Comparison of ENCODE assay signal across 22 cellular contexts in the genomic region with DNA sequence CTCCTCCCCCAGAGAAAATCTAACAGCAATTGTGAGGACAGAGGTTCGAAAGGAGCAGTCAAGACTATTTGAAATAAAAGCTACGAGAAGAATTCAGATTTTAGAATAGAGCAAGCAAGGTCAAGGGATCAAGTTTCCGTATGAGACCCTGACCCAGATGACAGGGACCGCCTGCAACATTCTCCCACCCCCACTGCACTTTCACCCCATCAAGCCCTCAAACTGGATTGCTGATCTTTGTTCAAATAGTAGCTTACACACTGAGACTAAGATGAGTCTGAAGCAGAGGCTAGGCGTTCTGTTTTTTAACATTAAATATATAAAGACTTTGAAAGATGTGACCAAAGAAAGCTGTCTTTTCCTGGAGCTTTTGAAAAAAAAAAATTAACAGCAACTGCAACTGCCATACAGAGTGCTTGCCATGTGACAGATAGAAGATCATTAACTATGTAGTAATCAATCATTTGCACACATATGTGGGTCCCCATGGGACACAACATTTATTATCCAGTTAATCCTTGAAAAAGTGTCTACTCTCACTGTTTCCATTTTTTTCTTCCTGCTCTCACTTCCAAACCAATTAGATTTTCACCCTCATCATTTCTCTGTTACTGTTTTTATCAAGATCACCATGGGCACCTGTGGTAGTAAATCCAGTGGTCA.
"Had no signal": no experiment of that assay in that cellular context is flagged by ENCODE, and none has a peak within 500 bp of the region (broad histone marks: within the 10 kb centered on the region; RNA-seq: fewer than 3 reads in every experiment).

No MANE protein-coding gene starts in this region.

- ATAC-seq: effector memory CD8-positive, alpha-beta T cell; left cardiac atrium; lower lobe of right lung; naive thymus-derived CD8-positive, alpha-beta T cell; stimulated activated effector memory CD8-positive, alpha-beta T cell treated with anti-CD3 and anti-CD28 coated beads, Interleukin-12 subunit alpha, Interleukin-12 subunit beta, amount 100 ng/mL, for 72 hours had no signal

- FAIRE-seq: frontal cortex, islet of Langerhans had no signal

- H3K4me3 Mint-ChIP-seq: effector memory CD8-positive, alpha-beta T cell; naive thymus-derived CD8-positive, alpha-beta T cell; stimulated activated effector memory CD8-positive, alpha-beta T cell treated with anti-CD3 and anti-CD28 coated beads, Interleukin-12 subunit alpha, Interleukin-12 subunit beta, amount 100 ng/mL, for 72 hours; type B pancreatic cell had no signal

- H3K36me3 ChIP-seq: left ventricle myocardium inferior, lower lobe of right lung, prostate gland, right atrium auricular region, sigmoid colon, tibial artery had no signal

- H3K4me1 ChIP-seq: left ventricle myocardium inferior, lower lobe of right lung, prostate gland, right atrium auricular region, sigmoid colon, testis, tibial artery had no signal

- H2AFZ ChIP-seq: hepatocyte had no signal

- H3K27ac ChIP-seq: coronary artery, hepatocyte, left ventricle myocardium inferior, lower lobe of right lung, prostate gland, right atrium auricular region, sigmoid colon, testis, tibial artery had no signal

- H3K9me3 ChIP-seq: left ventricle myocardium inferior, lower lobe of right lung, prostate gland, right atrium auricular region, sigmoid colon, testis, tibial artery had no signal

- H3K36me3 Mint-ChIP-seq: naive thymus-derived CD8-positive, alpha-beta T cell; stimulated activated effector memory CD8-positive, alpha-beta T cell treated with anti-CD3 and anti-CD28 coated beads, Interleukin-12 subunit alpha, Interleukin-12 subunit beta, amount 100 ng/mL, for 72 hours; type B pancreatic cell had no signal

- H3K27me3 Mint-ChIP-seq: effector memory CD8-positive, alpha-beta T cell; type B pancreatic cell had no signal

- DNase-seq: dermis blood vessel endothelial cell; effector memory CD8-positive, alpha-beta T cell; head of caudate nucleus; left cardiac atrium; left ventricle myocardium inferior; lower lobe of right lung; naive thymus-derived CD8-positive, alpha-beta T cell; sigmoid colon; stimulated activated CD4-positive, alpha-beta T cell treated with anti-CD3 and anti-CD28 coated beads, Interleukin-2, amount 100 ng/mL, for 24 hours; stimulated activated CD4-positive, alpha-beta T cell treated with anti-CD3 and anti-CD28 coated beads, Interleukin-4, amount 100 ng/mL, for 24 hours; stimulated activated naive CD4-positive, alpha-beta T cell treated with Interleukin-2 at 50 U/mL for 16 hours; substantia nigra; testis; tibial artery had no signal

- H3K9me3 Mint-ChIP-seq: naive thymus-derived CD8-positive, alpha-beta T cell; type B pancreatic cell had no signal

- H3K4me1 Mint-ChIP-seq: naive thymus-derived CD8-positive, alpha-beta T cell; stimulated activated effector memory CD8-positive, alpha-beta T cell treated with anti-CD3 and anti-CD28 coated beads, Interleukin-12 subunit alpha, Interleukin-12 subunit beta, amount 100 ng/mL, for 72 hours had no signal

- H3K79me2 ChIP-seq: hepatocyte had no signal

- H3K27me3 ChIP-seq: hepatocyte, right atrium auricular region, sigmoid colon, testis, tibial artery had no signal

- H3K4me2 ChIP-seq: hepatocyte had no signal

- H3K27ac Mint-ChIP-seq: effector memory CD8-positive, alpha-beta T cell; naive thymus-derived CD8-positive, alpha-beta T cell; stimulated activated effector memory CD8-positive, alpha-beta T cell treated with anti-CD3 and anti-CD28 coated beads, Interleukin-12 subunit alpha, Interleukin-12 subunit beta, amount 100 ng/mL, for 72 hours; type B pancreatic cell had no signal

- H3K4me3 ChIP-seq: coronary artery, hepatocyte, left ventricle myocardium inferior, lower lobe of right lung, prostate gland, right atrium auricular region, sigmoid colon, testis, tibial artery had no signal
